Comparison of ENCODE assay signal across 8 cellular contexts in the genomic region with DNA sequence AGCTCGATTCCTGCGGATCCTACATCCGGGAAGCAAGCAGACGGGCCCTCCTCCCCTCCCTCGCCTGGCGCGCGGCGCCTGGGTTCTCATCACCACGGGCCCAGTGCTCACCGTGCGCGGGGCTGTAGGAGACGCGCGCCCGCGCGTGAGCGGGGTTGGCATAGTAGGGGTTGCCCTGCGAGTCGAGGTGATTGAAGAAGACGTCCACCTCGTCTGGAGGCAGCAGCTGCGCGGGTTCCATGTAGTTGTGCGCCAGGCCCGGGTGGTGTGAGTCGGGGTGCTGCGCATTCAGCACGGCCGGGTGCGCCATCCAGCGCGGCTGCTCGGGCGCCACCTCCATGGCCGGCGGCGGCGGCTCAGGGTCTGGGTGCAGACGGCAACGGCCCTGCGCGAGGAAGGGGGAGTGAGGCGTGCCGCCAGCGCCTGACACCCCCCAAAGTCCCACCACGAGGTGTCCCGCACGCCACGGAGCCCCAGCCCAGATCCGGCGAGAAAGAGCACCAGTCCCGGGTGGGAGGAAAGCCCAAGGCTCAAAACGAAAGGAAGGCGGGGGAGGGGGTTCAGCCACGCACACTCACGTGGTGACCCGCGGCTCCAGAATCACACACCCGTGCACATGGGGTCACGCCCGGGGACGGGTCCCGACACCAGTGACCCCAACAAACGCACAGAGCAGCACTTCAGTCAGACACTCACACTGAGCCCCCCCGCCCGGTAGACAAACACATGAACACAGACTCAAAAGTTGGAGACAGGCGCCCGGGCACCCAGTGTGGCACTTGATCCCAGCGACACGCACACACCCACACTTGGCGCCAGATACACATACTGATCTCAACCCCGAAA. TPM values are rescaled to one million over a fixed set of nuclear protein-coding genes. Genes with fewer than 3 reads are reported as not detected.
A peak's percentile ranks its signal among the peaks of the same experiment; 100 is the strongest.
DNase-seq lines count a peak whose midpoint lies in the region; ATAC-seq, FAIRE-seq and TF ChIP-seq lines count a peak whose summit lies in the region.

No MANE protein-coding gene starts in this region.

- no peak overlapping the region for H3K27ac ChIP-seq in right lobe of liver
- H3K27ac ChIP-seq in tibial artery: no peak overlapping the region

- in situ Hi-C loops in T47D (cut with HindIII; ENCODE audit: low pct_unique_long_range_greater_than_20kb, low sequenced_read_pairs): no loop called here

- 7% methylated on average over 3 of the region's 75 CpGs for WGBS in right lobe of liver (ENCODE audit: insufficient coverage, low coverage, low lambda C conversion rate, missing lambda C conversion rate)

- DNase-seq in DMS 273 (lab: John Stamatoyannopoulos, UW; ENCODE audit: unreplicated experiment): peak; percentile 86
- DNase-seq in M059J (ENCODE audit: low read depth): peak; percentile 48
- peak; percentile 56 to 63 for DNase-seq in T47D (ENCODE audit: low read depth in 1 of 2, low spot score in 1 of 2)
- no peak for DNase-seq in right lobe of liver
- DNase-seq in tibial artery: peak in 1 of 2 donors; percentile 62
- DNase-seq in GM12892 (ENCODE audit: insufficient read length): no peak

- TF ChIP-seq POLR2A in right lobe of liver (IDR thresholded peaks at IDR 0.05) (no peak), GM12892 (IDR thresholded peaks at IDR 0.05; ENCODE audit: low read depth, low read length) (no peak)

- H3K4me1 ChIP-seq in right lobe of liver: peaks cover 0 to 42% (median 4%) of the 10 kb centered on the region in 4 donors
- H3K4me1 ChIP-seq in tibial artery: peaks cover 0 to 65% (median 52%) of the 10 kb centered on the region in 4 donors

- intact Hi-C loops in right lobe of liver (cut with DNase I) (no loop called here), tibial artery (cut with DNase I; ENCODE audit: low total_unique reads) (loop anchor here (5.0 kb wide), 1 partner anchor 410 kb away; no protein-coding TSS in a partner anchor)

- ATAC-seq in right lobe of liver: peak in 1 of 4 donors; percentile 6
- no peak for ATAC-seq in HG03469 (IDR thresholded peaks at IDR 0.05; ENCODE audit: unreplicated experiment)
- ATAC-seq in HG03159 (IDR thresholded peaks at IDR 0.05; ENCODE audit: unreplicated experiment): no peak

- H3K27me3 ChIP-seq in right lobe of liver (peaks cover 17 to 64% of the 10 kb centered on the region in 2 donors), tibial artery (peaks cover 15 to 98% of the 10 kb centered on the region in 2 donors)

- FAIRE-seq in GM12892 (lab: Jason Lieb, UNC): no peak

- H3K4me3 ChIP-seq in right lobe of liver (peak overlapping the region; percentile 37 to 51 (median 47)), tibial artery (peak overlapping the region; percentile 51 to 52)

- TF ChIP-seq CTCF in right lobe of liver (IDR thresholded peaks at IDR 0.05) (no peak), tibial artery (IDR thresholded peaks at IDR 0.05) (no peak)

- H3K9me3 ChIP-seq in right lobe of liver (no peaks in the 10 kb centered on the region), tibial artery (no peaks in the 10 kb centered on the region)

- H3K36me3 ChIP-seq in right lobe of liver: no peaks in the 10 kb centered on the region
- H3K36me3 ChIP-seq in tibial artery: no peaks in the 10 kb centered on the region

RNA-seq across cellular contexts. Expression of gene GATA2, which starts 6.1 kb away (rescaled TPM):
- total RNA-seq in M059J (2014; rRNA removed; shearing (Covaris generic)): 22.7 and 36.3 TPM in 2 replicates
- total RNA-seq in right lobe of liver: 1 to 10 TPM in 2 of 6 experiments, under 1 TPM in 4; 0.60 to 1.3 (median 0.76) TPM
- 0.17 TPM for polyA plus RNA-seq in GM12892 (2012; ENCODE audit: missing spikeins)

RNA-seq across cellular contexts. Expression of gene DNAJB8, which starts 20.2 kb away (rescaled TPM):
- total RNA-seq in M059J (2014; rRNA removed; shearing (Covaris generic)): not detected in 2 replicates
- total RNA-seq in right lobe of liver: not detected
- polyA plus RNA-seq in GM12892 (2012; ENCODE audit: missing spikeins): not detected

Comparison
In these comparisons a context has a peak if more than half of its experiments do, and no peak if none do; other contexts are left out.
1. DNase-seq: peak in DMS 273 (single experiment), M059J (single experiment) and T47D (2 of 2); none in right lobe of liver (0 of 3) and GM12892 (single experiment).
2. RNA of gene GATA2, which starts 6.1 kb away (total RNA-seq): 22.7 to 36.3 TPM in M059J; 0.60 to 1.3 TPM in right lobe of liver; every median in the first group is over 10 times any median in the second.